1 cellular context compared by ENCODE assay signal in the genomic region with DNA sequence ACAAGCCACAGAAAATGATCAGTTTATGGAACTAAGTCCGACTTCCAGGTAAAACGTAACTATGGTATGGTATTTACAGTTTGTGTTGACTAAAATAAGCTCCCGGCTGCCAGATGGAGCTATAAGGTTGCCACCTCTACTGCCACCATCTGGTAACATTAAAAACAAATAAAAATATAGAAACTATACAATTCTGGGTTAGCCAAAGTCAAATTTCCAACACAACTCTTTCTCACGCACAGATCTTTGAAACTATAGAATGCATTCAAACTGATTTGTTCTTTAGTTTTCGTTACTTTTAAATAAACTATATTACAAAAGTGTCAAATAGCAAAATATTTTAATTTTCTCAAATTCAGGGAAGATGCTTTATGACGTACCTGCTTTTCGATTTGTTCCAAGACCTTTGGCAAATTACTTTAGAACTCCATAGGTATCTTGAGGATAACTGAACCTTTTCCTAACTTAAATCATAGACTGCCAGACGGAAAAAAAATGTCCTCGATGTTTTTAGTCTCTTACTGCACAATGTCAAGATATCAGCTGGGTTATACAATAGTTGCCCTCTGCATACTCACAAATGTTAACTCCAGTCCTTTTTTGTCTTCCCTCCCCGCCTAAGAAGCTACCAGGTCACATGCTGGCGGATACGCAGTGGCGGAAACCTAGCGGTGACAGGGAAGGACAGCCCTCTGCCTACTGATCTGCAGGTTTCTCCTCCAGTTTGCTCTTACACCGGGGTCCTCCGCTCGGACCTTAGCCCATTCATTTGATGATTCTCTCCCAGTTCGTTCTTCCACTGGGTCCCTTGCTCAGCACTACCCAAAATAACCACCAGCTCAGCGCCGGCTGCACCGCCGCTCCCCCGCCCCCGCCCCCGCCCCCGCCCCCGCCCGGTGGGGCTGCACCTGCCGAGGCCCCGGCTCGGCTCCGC.
TF ChIP-seq lines count a peak whose summit lies in the region.

No MANE protein-coding gene starts in this region.

TF ChIP-seq in GM23338, 12 proteins besides CTCF, POLR2A, EP300 and RAD21 (continued from another document):
- TF ChIP-seq, protein P1, sequence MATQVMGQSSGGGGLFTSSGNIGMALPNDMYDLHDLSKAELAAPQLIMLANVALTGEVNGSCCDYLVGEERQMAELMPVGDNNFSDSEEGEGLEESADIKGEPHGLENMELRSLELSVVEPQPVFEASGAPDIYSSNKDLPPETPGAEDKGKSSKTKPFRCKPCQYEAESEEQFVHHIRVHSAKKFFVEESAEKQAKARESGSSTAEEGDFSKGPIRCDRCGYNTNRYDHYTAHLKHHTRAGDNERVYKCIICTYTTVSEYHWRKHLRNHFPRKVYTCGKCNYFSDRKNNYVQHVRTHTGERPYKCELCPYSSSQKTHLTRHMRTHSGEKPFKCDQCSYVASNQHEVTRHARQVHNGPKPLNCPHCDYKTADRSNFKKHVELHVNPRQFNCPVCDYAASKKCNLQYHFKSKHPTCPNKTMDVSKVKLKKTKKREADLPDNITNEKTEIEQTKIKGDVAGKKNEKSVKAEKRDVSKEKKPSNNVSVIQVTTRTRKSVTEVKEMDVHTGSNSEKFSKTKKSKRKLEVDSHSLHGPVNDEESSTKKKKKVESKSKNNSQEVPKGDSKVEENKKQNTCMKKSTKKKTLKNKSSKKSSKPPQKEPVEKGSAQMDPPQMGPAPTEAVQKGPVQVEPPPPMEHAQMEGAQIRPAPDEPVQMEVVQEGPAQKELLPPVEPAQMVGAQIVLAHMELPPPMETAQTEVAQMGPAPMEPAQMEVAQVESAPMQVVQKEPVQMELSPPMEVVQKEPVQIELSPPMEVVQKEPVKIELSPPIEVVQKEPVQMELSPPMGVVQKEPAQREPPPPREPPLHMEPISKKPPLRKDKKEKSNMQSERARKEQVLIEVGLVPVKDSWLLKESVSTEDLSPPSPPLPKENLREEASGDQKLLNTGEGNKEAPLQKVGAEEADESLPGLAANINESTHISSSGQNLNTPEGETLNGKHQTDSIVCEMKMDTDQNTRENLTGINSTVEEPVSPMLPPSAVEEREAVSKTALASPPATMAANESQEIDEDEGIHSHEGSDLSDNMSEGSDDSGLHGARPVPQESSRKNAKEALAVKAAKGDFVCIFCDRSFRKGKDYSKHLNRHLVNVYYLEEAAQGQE (IDR thresholded peaks at IDR 0.05; ENCODE audit: unreplicated experiment) = no peak
- TF ChIP-seq STAT1 (IDR thresholded peaks at IDR 0.05; ENCODE audit: unreplicated experiment) = no peak
- TF ChIP-seq, protein P2, sequence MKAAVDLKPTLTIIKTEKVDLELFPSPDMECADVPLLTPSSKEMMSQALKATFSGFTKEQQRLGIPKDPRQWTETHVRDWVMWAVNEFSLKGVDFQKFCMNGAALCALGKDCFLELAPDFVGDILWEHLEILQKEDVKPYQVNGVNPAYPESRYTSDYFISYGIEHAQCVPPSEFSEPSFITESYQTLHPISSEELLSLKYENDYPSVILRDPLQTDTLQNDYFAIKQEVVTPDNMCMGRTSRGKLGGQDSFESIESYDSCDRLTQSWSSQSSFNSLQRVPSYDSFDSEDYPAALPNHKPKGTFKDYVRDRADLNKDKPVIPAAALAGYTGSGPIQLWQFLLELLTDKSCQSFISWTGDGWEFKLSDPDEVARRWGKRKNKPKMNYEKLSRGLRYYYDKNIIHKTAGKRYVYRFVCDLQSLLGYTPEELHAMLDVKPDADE (IDR thresholded peaks at IDR 0.05) = no peak
